ENCODE assay signal across 23 cellular contexts in the genomic region with DNA sequence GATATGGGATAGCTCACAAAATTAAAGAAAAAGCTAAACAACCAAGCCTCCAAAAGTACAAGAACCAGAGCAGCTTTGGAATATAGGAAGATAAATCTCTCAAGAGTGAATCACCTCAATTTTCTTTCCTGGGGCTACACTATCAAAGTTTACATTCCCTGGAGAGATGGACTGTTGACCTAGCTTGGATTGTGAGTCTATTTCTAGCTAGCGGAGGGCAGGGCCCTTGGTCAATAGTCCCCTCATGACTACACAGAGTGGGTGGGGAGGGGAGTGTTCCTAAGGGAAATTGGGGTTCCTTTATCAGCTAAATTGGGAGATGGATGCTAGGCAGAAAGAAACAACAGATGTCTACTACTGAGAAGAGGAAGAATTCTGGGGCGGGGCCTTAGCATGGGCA. TPM values are rescaled to one million over a fixed set of nuclear protein-coding genes. Genes with fewer than 3 reads are reported as not detected.
DNase-seq lines count a peak whose midpoint lies in the region; ATAC-seq, FAIRE-seq and TF ChIP-seq lines count a peak whose summit lies in the region.
"Had no signal": no experiment of that assay in that cellular context is flagged by ENCODE, and none has a peak within 500 bp of the region (broad histone marks: within the 10 kb centered on the region; RNA-seq: fewer than 3 reads in every experiment).

No MANE protein-coding gene starts in this region.

- POLR2A ChIA-PET in IMR-90 (lab: Charles Lee; ENCODE audit: unreplicated experiment), result no interaction called here
- POLR2A ChIA-PET in HepG2 (lab: Yijun Ruan, JAX), result interaction anchor here (1.3 to 1.5 kb wide), 2 partner anchors 8 to 29 kb away, joined by 3 read pairs; no protein-coding TSS in a partner anchor

- CTCF ChIA-PET in IMR-90 (lab: Yijun Ruan, JAX), result interaction anchor here (0.7 to 1.8 kb wide), 4 partner anchors 12 to 25 kb away, joined by 3 to 8 read pairs (median 4); no protein-coding TSS in a partner anchor
- CTCF ChIA-PET in HepG2 (lab: Yijun Ruan, JAX; ENCODE audit: low intra/inter-chr PET ratio, low total read pairs), result no interaction called here

- no peak overlapping the region for H4K8ac ChIP-seq in IMR-90 (ENCODE audit: low read depth in 2 of 2, low read length in 2 of 2)

- H3K9ac ChIP-seq in IMR-90 (ENCODE audit: low read depth, low read length) (no peak overlapping the region), HepG2 (ENCODE audit: insufficient read depth, low read depth, low read length) (no peak overlapping the region)

- DNase-seq in A172 (ENCODE audit: low spot score), result peak; percentile 52
- peak; percentile 54 for DNase-seq in IMR-90
- peak; percentile 7 for DNase-seq in astrocyte of the hippocampus (ENCODE audit: low read depth, low spot score)
- peak; percentile 52 for DNase-seq in HepG2 (ENCODE audit: low spot score)
- DNase-seq in activated T-cell treated with anti-CD3 and anti-CD28 coated beads for 4 hours, result no peak
- no peak for DNase-seq in type B pancreatic cell (ENCODE audit: extremely low spot score, unreplicated experiment)
- DNase-seq in sciatic nerve (ENCODE audit: low spot score), result no peak
- DNase-seq: ACHN; activated CD8-positive, alpha-beta T cell treated with anti-CD3 and anti-CD28 coated beads for 36 hours; activated T-cell treated with anti-CD3 and anti-CD28 coated beads, Interleukin-2, amount 50 U/mL, for 48 hours; DMS53; GOT3; NCI-H187 treated with DMSO at 0.1 percent for 48 hours; nephron progenitor cell; T-helper 17 cell; upper lobe of left lung had no signal

- H3K27me3 ChIP-seq in IMR-90 (ENCODE audit: control insufficient read depth, insufficient read depth, low read length), result no peaks in the 10 kb centered on the region
- H3K27me3 ChIP-seq in HepG2 (ENCODE audit: control insufficient read depth in 1 of 2, insufficient read depth in 2 of 2, low read length in 2 of 2), result no peaks in the 10 kb centered on the region
- H3K27me3 ChIP-seq: cardiac muscle cell, upper lobe of left lung had no signal

- H3K4me2 ChIP-seq in IMR-90 (ENCODE audit: low read depth, low read length) (no peak overlapping the region), HepG2 (ENCODE audit: low read depth, low read length) (peak overlapping the region; percentile 23)

- dilution Hi-C loops in IMR-90 (cut with HindIII; ENCODE audit: low sequenced_read_pairs, unreplicated experiment), result no loop called here

- H3K36me3 Mint-ChIP-seq in type B pancreatic cell, result no peaks in the 10 kb centered on the region
- H3K36me3 Mint-ChIP-seq: activated naive CD8-positive, alpha-beta T cell; memory B cell had no signal

- H2BK5ac ChIP-seq in IMR-90 (ENCODE audit: low read depth, low read length, poor library complexity, severe bottlenecking), result peak overlapping the region; percentile 77

- H2BK15ac ChIP-seq in IMR-90 (ENCODE audit: low read depth, low read length), result no peak overlapping the region

- H3K9me1 ChIP-seq in IMR-90 (ENCODE audit: insufficient read depth, low read length), result no peaks in the 10 kb centered on the region; the same call in 1 of the 2 replicates

- no peak for TF ChIP-seq RAD21 in IMR-90 (IDR thresholded peaks at IDR 0.05; ENCODE audit: low read length)
- no peak for TF ChIP-seq RAD21 in HepG2 (CRISPR knock-in tag; IDR thresholded peaks at IDR 0.05)

- no TSS peak for BruUV-seq in IMR-90 (replicated peaks; lab: Mats Ljungman, UMichigan)
- BruUV-seq in HepG2 (replicated peaks; lab: Mats Ljungman, UMichigan), result no TSS peak

- no peak overlapping the region for H3K27ac Mint-ChIP-seq in type B pancreatic cell
- H3K27ac Mint-ChIP-seq: activated CD8-positive, alpha-beta T cell treated with anti-CD3 and anti-CD28 coated beads for 36 hours; activated naive CD8-positive, alpha-beta T cell; memory B cell; nephron progenitor cell; stimulated activated memory B cell treated with anti-CD40 and anti-IgM and Interleukin-4, amounts not matched to agents 10 μg/mL and 1 μg/mL and 100 μg/mL, for 72 hours; T-helper 17 cell; WTC11 had no signal

- TF ChIP-seq EP300 in HepG2 (IDR thresholded peaks at IDR 0.05; ENCODE audit: low read depth in 2 of 2, low read length in 2 of 2) (peak in 1 of 2 experiments; percentile 13; a peak in 1 of 4 replicates), HepG2 (CRISPR knock-in tag; IDR thresholded peaks at IDR 0.05; ENCODE audit: borderline replicate concordance) (no peak)

- peaks cover 12% of the 10 kb centered on the region for H3K4me1 ChIP-seq in IMR-90 (ENCODE audit: control insufficient read depth, insufficient read depth, low read length)
- peaks cover 36% of the 10 kb centered on the region for H3K4me1 ChIP-seq in HepG2 (ENCODE audit: insufficient read depth, low read length)

- no peak overlapping the region for H3K4me3 Mint-ChIP-seq in type B pancreatic cell
- H3K4me3 Mint-ChIP-seq: activated CD8-positive, alpha-beta T cell treated with anti-CD3 and anti-CD28 coated beads for 36 hours; activated naive CD8-positive, alpha-beta T cell; memory B cell; nephron progenitor cell; stimulated activated memory B cell treated with anti-CD40 and anti-IgM and Interleukin-4, amounts not matched to agents 10 μg/mL and 1 μg/mL and 100 μg/mL, for 72 hours; T-helper 17 cell; WTC11 had no signal

- FAIRE-seq in HepG2 (lab: Jason Lieb, UNC), result no peak

- H2AK5ac ChIP-seq in IMR-90 (ENCODE audit: low read depth, low read length), result no peak overlapping the region

- peaks cover 13% of the 10 kb centered on the region for H3K4me1 Mint-ChIP-seq in type B pancreatic cell (ENCODE audit: unreplicated experiment)
- H3K4me1 Mint-ChIP-seq: memory B cell; nephron progenitor cell; stimulated activated memory B cell treated with anti-CD40 and anti-IgM and Interleukin-4, amounts not matched to agents 10 μg/mL and 1 μg/mL and 100 μg/mL, for 72 hours; T-helper 17 cell had no signal

- H3K36me3 ChIP-seq in IMR-90 (ENCODE audit: control insufficient read depth, insufficient read depth, low read length), result no peaks in the 10 kb centered on the region
- no peaks in the 10 kb centered on the region for H3K36me3 ChIP-seq in HepG2 (replicated peaks in 1 of 2; ENCODE audit: control insufficient read depth in 1 of 2, insufficient read depth in 2 of 2, low read length in 2 of 2)
- H3K36me3 ChIP-seq: cardiac muscle cell, upper lobe of left lung had no signal

- WGBS in IMR-90 (ENCODE audit: extremely low coverage in 2 of 2, insufficient read length in 1 of 2), 2 experiments, result no CpG with 5 or more reads among the region's 2 CpGs
- WGBS in HepG2 (ENCODE audit: low lambda C conversion rate), result 51% methylated on average over 2 of the region's 2 CpGs

- no peaks in the 10 kb centered on the region for H3K9me3 ChIP-seq in IMR-90 (ENCODE audit: control insufficient read depth, insufficient read depth, low read length)
- H3K9me3 ChIP-seq in HepG2 (ENCODE audit: low read length), result no peaks in the 10 kb centered on the region
- H3K9me3 ChIP-seq: upper lobe of left lung had no signal

- no peak overlapping the region; the same call in 1 of the 2 replicates for H2BK120ac ChIP-seq in IMR-90 (ENCODE audit: low read depth, low read length)

- H3K9me3 Mint-ChIP-seq in type B pancreatic cell, result no peaks in the 10 kb centered on the region
- H3K9me3 Mint-ChIP-seq: activated CD8-positive, alpha-beta T cell treated with anti-CD3 and anti-CD28 coated beads for 36 hours; stimulated activated memory B cell treated with anti-CD40 and anti-IgM and Interleukin-4, amounts not matched to agents 10 μg/mL and 1 μg/mL and 100 μg/mL, for 72 hours had no signal

- H2AFZ ChIP-seq in IMR-90 (replicated peaks; ENCODE audit: low read length, poor library complexity), result peak overlapping the region; percentile 16
- H2AFZ ChIP-seq in HepG2 (ENCODE audit: low read length), result no peak overlapping the region

- H3K4me3 ChIP-seq in IMR-90 (ENCODE audit: insufficient read depth, low read depth, low read length) (no peak overlapping the region), HepG2 (replicated peaks in 1 of 3; ENCODE audit: insufficient read depth in 1 of 3, low read depth in 2 of 3, low read length in 3 of 3) (no peak overlapping the region)
- H3K4me3 ChIP-seq: cardiac muscle cell, upper lobe of left lung had no signal

- no peak overlapping the region for H3K4ac ChIP-seq in IMR-90 (ENCODE audit: low read depth, low read length)

- ATAC-seq in IMR-90 (ENCODE audit: low read depth) (peak; percentile 34), HepG2 (peak; percentile 78), GM21367 (IDR thresholded peaks at IDR 0.05; ENCODE audit: unreplicated experiment) (no peak), sciatic nerve (no peak)
- ATAC-seq: activated CD8-positive, alpha-beta T cell treated with anti-CD3 and anti-CD28 coated beads for 36 hours; Right ventricle myocardium inferior; stimulated activated memory B cell treated with anti-CD40 and anti-IgM and Interleukin-4, amounts not matched to agents 10 μg/mL and 1 μg/mL and 100 μg/mL, for 72 hours; T-helper 17 cell; WTC11 had no signal

- H3K27me3 Mint-ChIP-seq in type B pancreatic cell, result no peaks in the 10 kb centered on the region
- H3K27me3 Mint-ChIP-seq: activated CD8-positive, alpha-beta T cell treated with anti-CD3 and anti-CD28 coated beads for 36 hours; activated naive CD8-positive, alpha-beta T cell; memory B cell; stimulated activated memory B cell treated with anti-CD40 and anti-IgM and Interleukin-4, amounts not matched to agents 10 μg/mL and 1 μg/mL and 100 μg/mL, for 72 hours had no signal

- in situ Hi-C loops in IMR-90 (cut with MboI; ENCODE audit: low sequenced_read_pairs), result loop anchor here (25.0 kb wide), 2 partner anchors 470 to 595 kb away; a partner anchor contains a TSS
- in situ Hi-C loops in HepG2 (cut with HindIII; ENCODE audit: extremely low pct_ligation_motif_present, low pct_unique_long_range_greater_than_20kb), result no loop called here

- no peak overlapping the region for H3K23ac ChIP-seq in IMR-90 (ENCODE audit: low read depth, low read length)

- no peak overlapping the region for H4K91ac ChIP-seq in IMR-90 (ENCODE audit: insufficient read depth, low read depth, low read length)

- no peaks in the 10 kb centered on the region for H3K79me2 ChIP-seq in HepG2 (ENCODE audit: insufficient read depth, low read length)

- H4K20me1 ChIP-seq in IMR-90 (ENCODE audit: insufficient read depth, low read length) (no peaks in the 10 kb centered on the region), HepG2 (ENCODE audit: insufficient read depth, low read length) (no peaks in the 10 kb centered on the region)

- TF ChIP-seq CTCF in IMR-90 (conservative IDR thresholded peaks at IDR 0.05; ENCODE audit: low read depth, low read length), result no peak
- TF ChIP-seq CTCF in HepG2 (CRISPR knock-in tag; IDR thresholded peaks at IDR 0.05), result no peak
- no peak for TF ChIP-seq CTCF in type B pancreatic cell (conservative IDR thresholded peaks at IDR 0.05)

- H2AK9ac ChIP-seq in IMR-90 (replicated peaks; ENCODE audit: low read depth, low read length, poor library complexity), result no peak overlapping the region

- no peak overlapping the region for H4K5ac ChIP-seq in IMR-90 (ENCODE audit: low read depth, low read length)

- H3K14ac ChIP-seq in IMR-90 (replicated peaks; ENCODE audit: low read depth, low read length), result no peak overlapping the region

- intact Hi-C loops in IMR-90 (cut with micrococcal nuclease) (loop anchor here (5.0 kb wide), 1 partner anchor 55 kb away; no protein-coding TSS in a partner anchor), HepG2 (cut with micrococcal nuclease; ENCODE audit: unreplicated experiment) (no loop called here), sciatic nerve (cut with DNase I) (no loop called here)

- no peaks in the 10 kb centered on the region for H3K79me1 ChIP-seq in IMR-90 (ENCODE audit: low read depth in 1 of 2, low read length in 2 of 2)

- 0 out of 2 replicates have a peak overlapping the region, but pooled peaks have one; percentile 34 for H3K27ac ChIP-seq in IMR-90 (ENCODE audit: insufficient read depth, low read length)
- H3K27ac ChIP-seq in HepG2 (ENCODE audit: extremely low read length, insufficient read depth, low read length), result no peak overlapping the region
- H3K27ac ChIP-seq: cardiac muscle cell, upper lobe of left lung had no signal

- H3K18ac ChIP-seq in IMR-90 (ENCODE audit: low read depth, low read length), result no peak overlapping the region; the same call in 1 of the 2 replicates

- no peak overlapping the region for H2BK20ac ChIP-seq in IMR-90 (ENCODE audit: low read depth, low read length)

- no peak overlapping the region for H3K56ac ChIP-seq in IMR-90 (ENCODE audit: extremely low read depth, insufficient read depth, low read length)

- no peak for TF ChIP-seq POLR2A in IMR-90 (IDR thresholded peaks at IDR 0.05; ENCODE audit: low read depth, low read length)
- TF ChIP-seq POLR2A in HepG2 (IDR thresholded peaks at IDR 0.05; ENCODE audit: insufficient read depth in 1 of 2, low read depth in 2 of 2, low read length in 2 of 2), result no peak

RNA-seq across cellular contexts. Expression of a gene that starts 29.9 kb away (rescaled TPM):
- 17.6 and 23.2 TPM in 2 replicates for total RNA-seq in A172 (2014; rRNA removed; shearing (Covaris generic))
- total RNA-seq in IMR-90 (2012; rRNA removed), result 20.3 and 22.8 TPM in 2 replicates
- 5.3 and 7.9 TPM in 2 replicates for polyA plus RNA-seq in IMR-90 (2012; rRNA removed)
- polyA plus RNA-seq in IMR-90 (2012; cell fraction: cytosol; rRNA removed), result 1.3 and 2.0 TPM in 2 replicates
- polyA plus RNA-seq in IMR-90 (2012; cell fraction: nucleus; rRNA removed; ENCODE audit: low replicate concordance), result 2.4 and 29.3 TPM in 2 replicates
- 19.3 and 30.6 TPM in 2 replicates for total RNA-seq in HepG2 (2016; rRNA removed; fragmentation: Illumina TruSeq; extraction: Trizol)
- total RNA-seq in HepG2 (2016; cell fraction: cytosol; rRNA removed; fragmentation: Illumina TruSeq; extraction: Trizol; ENCODE audit: low read depth), result 1.9 and 4.1 TPM in 2 replicates
- 16.3 and 30.3 TPM in 2 replicates for total RNA-seq in HepG2 (2016; cell fraction: insoluble cytoplasmic fraction; rRNA removed; fragmentation: Illumina TruSeq; extraction: Trizol)
- 5.7 and 7.5 TPM in 2 replicates for total RNA-seq in HepG2 (2016; cell fraction: membrane; rRNA removed; fragmentation: Illumina TruSeq; extraction: Trizol)
- total RNA-seq in HepG2 (2016; cell fraction: nucleus; rRNA removed; fragmentation: Illumina TruSeq; extraction: Trizol), result 44.3 and 53.8 TPM in 2 replicates
- 10.3 and 11.6 TPM in 2 replicates for polyA plus RNA-seq in HepG2 (2011; rRNA removed)
- 5.9 and 10.2 TPM in 2 replicates for polyA plus RNA-seq in HepG2 (2011; cell fraction: cytosol; rRNA removed)
- polyA plus RNA-seq in HepG2 (2011; cell fraction: nucleus; rRNA removed), result 8.8 and 10.0 TPM in 2 replicates
- polyA plus RNA-seq in HepG2 (2012), result 16.3 and 19.2 TPM in 2 replicates
- 0.80 and 1.0 TPM in 2 replicates for polyA plus RNA-seq in HepG2 (2016; cell fraction: cytosol; fragmentation: Illumina TruSeq; extraction: Trizol; ENCODE audit: low read depth)
- polyA plus RNA-seq in HepG2 (2016; cell fraction: insoluble cytoplasmic fraction; fragmentation: Illumina TruSeq; extraction: Trizol; ENCODE audit: low read depth), result 8.4 and 9.4 TPM in 2 replicates
- 1.9 TPM in 2 replicates for polyA plus RNA-seq in HepG2 (2016; cell fraction: membrane; fragmentation: Illumina TruSeq; extraction: Trizol; ENCODE audit: low read depth)
- 38.2 and 39.9 TPM in 2 replicates for polyA plus RNA-seq in HepG2 (2016; cell fraction: nucleus; fragmentation: Illumina TruSeq; extraction: Trizol; ENCODE audit: insufficient read depth, low read depth)
- 5.4 and 6.6 TPM in 2 replicates for polyA minus RNA-seq in HepG2 (2011; rRNA and poly(A)+ RNA removed; ENCODE audit: low replicate concordance)
- 14.1 and 21.9 TPM in 2 replicates for polyA minus RNA-seq in HepG2 (2011; cell fraction: cytosol; rRNA and poly(A)+ RNA removed)
- polyA minus RNA-seq in HepG2 (2011; cell fraction: nucleus; rRNA and poly(A)+ RNA removed), result 34.6 and 44.7 TPM in 2 replicates
- total RNA-seq in type B pancreatic cell (ENCODE audit: low replicate concordance), result 22.9 and 31.9 TPM in 2 replicates
- total RNA-seq in sciatic nerve, result 31.4 TPM

RNA-seq across cellular contexts. Expression of a gene that starts 34.3 kb away (rescaled TPM):
- total RNA-seq in A172 (2014; rRNA removed; shearing (Covaris generic)), result 6.4 and 8.8 TPM in 2 replicates
- total RNA-seq in IMR-90 (2012; rRNA removed), result 4.1 and 4.7 TPM in 2 replicates
- 8.6 and 9.8 TPM in 2 replicates for polyA plus RNA-seq in IMR-90 (2012; rRNA removed)
- 4.6 and 7.3 TPM in 2 replicates for polyA plus RNA-seq in IMR-90 (2012; cell fraction: cytosol; rRNA removed)
- 2.1 and 3.8 TPM in 2 replicates for polyA plus RNA-seq in IMR-90 (2012; cell fraction: nucleus; rRNA removed; ENCODE audit: low replicate concordance)
- 23.9 and 31.6 TPM in 2 replicates for total RNA-seq in HepG2 (2016; rRNA removed; fragmentation: Illumina TruSeq; extraction: Trizol)
- 12.9 and 13.3 TPM in 2 replicates for total RNA-seq in HepG2 (2016; cell fraction: cytosol; rRNA removed; fragmentation: Illumina TruSeq; extraction: Trizol; ENCODE audit: low read depth)
- 23.0 and 31.5 TPM in 2 replicates for total RNA-seq in HepG2 (2016; cell fraction: insoluble cytoplasmic fraction; rRNA removed; fragmentation: Illumina TruSeq; extraction: Trizol)
- 25.6 and 26.4 TPM in 2 replicates for total RNA-seq in HepG2 (2016; cell fraction: membrane; rRNA removed; fragmentation: Illumina TruSeq; extraction: Trizol)
- 14.1 and 18.1 TPM in 2 replicates for total RNA-seq in HepG2 (2016; cell fraction: nucleus; rRNA removed; fragmentation: Illumina TruSeq; extraction: Trizol)
- polyA plus RNA-seq in HepG2 (2011; rRNA removed), result 13.3 and 13.7 TPM in 2 replicates
- 12.9 and 13.4 TPM in 2 replicates for polyA plus RNA-seq in HepG2 (2011; cell fraction: cytosol; rRNA removed)
- 6.1 and 9.3 TPM in 2 replicates for polyA plus RNA-seq in HepG2 (2011; cell fraction: nucleus; rRNA removed)
- 21.5 and 22.6 TPM in 2 replicates for polyA plus RNA-seq in HepG2 (2012)
- polyA plus RNA-seq in HepG2 (2016; cell fraction: cytosol; fragmentation: Illumina TruSeq; extraction: Trizol; ENCODE audit: low read depth), result 23.8 and 26.4 TPM in 2 replicates
- 50.9 and 54.3 TPM in 2 replicates for polyA plus RNA-seq in HepG2 (2016; cell fraction: insoluble cytoplasmic fraction; fragmentation: Illumina TruSeq; extraction: Trizol; ENCODE audit: low read depth)
- polyA plus RNA-seq in HepG2 (2016; cell fraction: membrane; fragmentation: Illumina TruSeq; extraction: Trizol; ENCODE audit: low read depth), result 31.6 and 32.5 TPM in 2 replicates
- polyA plus RNA-seq in HepG2 (2016; cell fraction: nucleus; fragmentation: Illumina TruSeq; extraction: Trizol; ENCODE audit: insufficient read depth, low read depth), result 37.5 and 37.9 TPM in 2 replicates
- polyA minus RNA-seq in HepG2 (2011; rRNA and poly(A)+ RNA removed; ENCODE audit: low replicate concordance), result 8.2 and 8.9 TPM in 2 replicates
- 7.5 and 8.7 TPM in 2 replicates for polyA minus RNA-seq in HepG2 (2011; cell fraction: cytosol; rRNA and poly(A)+ RNA removed)
- 10.8 and 12.0 TPM in 2 replicates for polyA minus RNA-seq in HepG2 (2011; cell fraction: nucleus; rRNA and poly(A)+ RNA removed)
- total RNA-seq in type B pancreatic cell (ENCODE audit: low replicate concordance), result 27.3 and 27.6 TPM in 2 replicates
- 12.3 TPM for total RNA-seq in sciatic nerve

Comparison
In these comparisons a context has a peak if more than half of its experiments do, and no peak if none do; other contexts are left out.
1. DNase-seq: peak in A172 (single experiment), IMR-90 (single experiment), astrocyte of the hippocampus (single experiment) and HepG2 (single experiment); none in activated T-cell treated with anti-CD3 and anti-CD28 coated beads for 4 hours (single experiment), type B pancreatic cell (single experiment) and sciatic nerve (single experiment).
2. ATAC-seq: peak in IMR-90 (single experiment) and HepG2 (single experiment); none in GM21367 (single experiment) and sciatic nerve (single experiment).